ENCODE assay signal across 8 cellular contexts in genomic region chr19:17948967-17949930, GRCh38. TPM values are rescaled to one million over a fixed set of nuclear protein-coding genes. Genes with fewer than 3 reads are reported as not detected.
DNase-seq lines count a peak whose midpoint lies in the region; ATAC-seq and TF ChIP-seq lines count a peak whose summit lies in the region.

No MANE protein-coding gene starts in this region.

- H3K23ac ChIP-seq in mesendoderm (ENCODE audit: low read length) = no peak overlapping the region

- H3K4me1 Mint-ChIP-seq in CD8-positive, alpha-beta T cell (ENCODE audit: low read depth) = peaks cover 50% of the 10 kb centered on the region
- H3K4me1 Mint-ChIP-seq in activated T-cell treated with anti-CD3 and anti-CD28 coated beads, Interleukin-2, amount 50 U/mL, for 72 hours (ENCODE audit: low read depth) = peaks cover 64% of the 10 kb centered on the region

- CTCF ChIA-PET in CD8-positive, alpha-beta T cell (lab: Charles Lee) = interaction anchor here (0.6 to 28.7 kb wide), 4 partner anchors 9 to 1351 kb away, joined by 3 to 510 read pairs (median 16); no protein-coding TSS in a partner anchor

- no peaks in the 10 kb centered on the region for H3K79me1 ChIP-seq in mesendoderm (ENCODE audit: low read length)

- no peak overlapping the region for H3K4me3 ChIP-seq in CD8-positive, alpha-beta T cell (ENCODE audit: low read depth, low read length)
- H3K4me3 ChIP-seq in HAP-1 (peak overlapping the region; percentile 44; the same call in 1 of the 2 replicates), mesendoderm (ENCODE audit: low read length) (no peak overlapping the region)

- no peak overlapping the region for H2BK5ac ChIP-seq in mesendoderm (ENCODE audit: low read length)

- intact Hi-C loops in CD8-positive, alpha-beta T cell (cut with DNase I, micrococcal nuclease) = loop anchor here in 1 of 2 experiments (5.0 kb wide), 2 partner anchors 243 to 573 kb away; partner anchors contain the start of genes ELL and MPV17L2

- no peak overlapping the region for H3K27ac ChIP-seq in CD8-positive, alpha-beta T cell (ENCODE audit: low read depth, low read length)
- no peak overlapping the region for H3K27ac ChIP-seq in mesendoderm (ENCODE audit: low read depth, low read length)

- no peaks in the 10 kb centered on the region for H3K79me2 ChIP-seq in mesendoderm (ENCODE audit: control insufficient read depth, insufficient read depth, low read length)

- POLR2A ChIA-PET in CD8-positive, alpha-beta T cell (lab: Charles Lee) = interaction anchor here (0.7 to 2.8 kb wide), 5 partner anchors 17 to 332 kb away, joined by 3 to 7 read pairs (median 4); partner anchors contain the start of genes CCDC124, JUND and PIK3R2

- H2BK120ac ChIP-seq in mesendoderm (ENCODE audit: low read depth, low read length) = no peak overlapping the region

- no peak overlapping the region for H3K4ac ChIP-seq in mesendoderm (ENCODE audit: low read depth, low read length)

- no peak overlapping the region for H4K8ac ChIP-seq in mesendoderm (ENCODE audit: low read depth, low read length)

- no peaks in the 10 kb centered on the region for H3K36me3 ChIP-seq in CD8-positive, alpha-beta T cell (ENCODE audit: insufficient read depth, low read length)
- H3K36me3 ChIP-seq in HAP-1 (replicated peaks) = peaks cover 6% of the 10 kb centered on the region; the same call in 1 of the 2 replicates
- no peaks in the 10 kb centered on the region for H3K36me3 ChIP-seq in mesendoderm (ENCODE audit: control insufficient read depth, insufficient read depth, low read length)

- H3K4me2 ChIP-seq in mesendoderm (ENCODE audit: low read length) = no peak overlapping the region

- H3K4me3 Mint-ChIP-seq in CD8-positive, alpha-beta T cell = peak overlapping the region; percentile 74
- peak overlapping the region; percentile 83 for H3K4me3 Mint-ChIP-seq in activated T-cell treated with anti-CD3 and anti-CD28 coated beads, Interleukin-2, amount 50 U/mL, for 72 hours

- DNase-seq in CD8-positive, alpha-beta T cell = peak in 1 of 7 experiments; percentile 21
- DNase-seq in HAP-1 (ENCODE audit: low spot score in 2 of 2) (peak in 1 of 2 experiments; percentile 52), mesendoderm (no peak), occipital lobe (lab: John Stamatoyannopoulos, UW) (no peak), mucosa of gallbladder (ENCODE audit: low spot score) (no peak)
- peak in 1 of 2 donors; percentile 46 for DNase-seq in activated T-cell treated with anti-CD3 and anti-CD28 coated beads, Interleukin-2, amount 50 U/mL, for 72 hours

- peaks cover 58% of the 10 kb centered on the region for H3K4me1 ChIP-seq in CD8-positive, alpha-beta T cell (ENCODE audit: insufficient read depth, low read length)
- H3K4me1 ChIP-seq in HAP-1 = peaks cover 44% of the 10 kb centered on the region
- H3K4me1 ChIP-seq in mesendoderm (ENCODE audit: control insufficient read depth, low read depth, low read length) = peaks cover 2% of the 10 kb centered on the region

- H3K18ac ChIP-seq in mesendoderm (ENCODE audit: low read length) = no peak overlapping the region

- no peak overlapping the region for H2BK15ac ChIP-seq in mesendoderm (replicated peaks; ENCODE audit: low read depth)

- WGBS in mesendoderm (ENCODE audit: extremely low coverage, insufficient coverage, low lambda C conversion rate) = no CpG with 5 or more reads among the region's 48 CpGs

- H3K27me3 Mint-ChIP-seq in CD8-positive, alpha-beta T cell (ENCODE audit: low read depth) = peaks cover 40% of the 10 kb centered on the region
- peaks cover 42% of the 10 kb centered on the region for H3K27me3 Mint-ChIP-seq in activated T-cell treated with anti-CD3 and anti-CD28 coated beads, Interleukin-2, amount 50 U/mL, for 72 hours (ENCODE audit: low read depth)

- H3K9me3 Mint-ChIP-seq in CD8-positive, alpha-beta T cell = no peaks in the 10 kb centered on the region
- no peaks in the 10 kb centered on the region for H3K9me3 Mint-ChIP-seq in activated T-cell treated with anti-CD3 and anti-CD28 coated beads, Interleukin-2, amount 50 U/mL, for 72 hours

- no peak overlapping the region for H4K5ac ChIP-seq in mesendoderm (ENCODE audit: low read length)

- peak overlapping the region; percentile 15 for H3K56ac ChIP-seq in mesendoderm (ENCODE audit: low read length)

- no peak for ATAC-seq in CD8-positive, alpha-beta T cell
- ATAC-seq in activated T-cell treated with anti-CD3 and anti-CD28 coated beads, Interleukin-2, amount 50 U/mL, for 72 hours (replicated peaks in 1 of 2) = no peak
- no peak for ATAC-seq in GM19324 (IDR thresholded peaks at IDR 0.05; ENCODE audit: low FRiP score, unreplicated experiment)
- ATAC-seq in GM21786 (IDR thresholded peaks at IDR 0.05; ENCODE audit: unreplicated experiment) = no peak

- H3K9me3 ChIP-seq in CD8-positive, alpha-beta T cell (ENCODE audit: low read length) = no peaks in the 10 kb centered on the region
- H3K9me3 ChIP-seq in HAP-1 = no peaks in the 10 kb centered on the region

- H3K27ac Mint-ChIP-seq in CD8-positive, alpha-beta T cell = no peak overlapping the region
- H3K27ac Mint-ChIP-seq in activated T-cell treated with anti-CD3 and anti-CD28 coated beads, Interleukin-2, amount 50 U/mL, for 72 hours = peak overlapping the region; percentile 92

- no peak overlapping the region for H2AK5ac ChIP-seq in mesendoderm (ENCODE audit: low read length)

- in situ Hi-C loops in HAP-1 (cut with MboI; ENCODE audit: low sequenced_read_pairs) = loop anchor here (10.0 kb wide), 1 partner anchor 46 kb away; no protein-coding TSS in a partner anchor

- no peak for TF ChIP-seq CTCF in CD8-positive, alpha-beta T cell (IDR thresholded peaks at IDR 0.05)

- H3K9ac ChIP-seq in mesendoderm (ENCODE audit: low read length) = no peak overlapping the region

- H3K36me3 Mint-ChIP-seq in CD8-positive, alpha-beta T cell = peaks cover 2% of the 10 kb centered on the region
- no peaks in the 10 kb centered on the region for H3K36me3 Mint-ChIP-seq in activated T-cell treated with anti-CD3 and anti-CD28 coated beads, Interleukin-2, amount 50 U/mL, for 72 hours (ENCODE audit: insufficient read depth in 2 of 2)

- peaks cover 50% of the 10 kb centered on the region for H3K27me3 ChIP-seq in CD8-positive, alpha-beta T cell (ENCODE audit: insufficient read depth, low read length)
- H3K27me3 ChIP-seq in HAP-1 (ENCODE audit: low read depth) (no peaks in the 10 kb centered on the region), mesendoderm (ENCODE audit: insufficient read depth, low read length, poor library complexity) (peaks cover 42% of the 10 kb centered on the region)

RNA-seq across cellular contexts. Expression of gene CCDC124, which starts 16.4 kb away (rescaled TPM):
- total RNA-seq in CD8-positive, alpha-beta T cell = 10 to 100 TPM; 29.7 to 35.9 TPM
- 10 to 100 TPM; 50.1 to 68.1 TPM for total RNA-seq in activated T-cell treated with anti-CD3 and anti-CD28 coated beads, Interleukin-2, amount 50 U/mL, for 72 hours
- polyA plus RNA-seq in mesendoderm (2013, experiment 1 of 2) = 77.3 TPM
- polyA plus RNA-seq in mesendoderm (2013, experiment 2 of 2) = 80.4 TPM
- total RNA-seq in occipital lobe (13.9 TPM), mucosa of gallbladder (68.3 TPM)

RNA-seq across cellular contexts. Expression of gene KCNN1, which starts 17.7 kb away (rescaled TPM):
- total RNA-seq in CD8-positive, alpha-beta T cell = not detected
- 1 to 10 TPM in 1 of 2 donors, under 1 TPM in 1; 0.69 to 1.2 TPM for total RNA-seq in activated T-cell treated with anti-CD3 and anti-CD28 coated beads, Interleukin-2, amount 50 U/mL, for 72 hours
- 1.3 TPM for polyA plus RNA-seq in mesendoderm (2013, experiment 1 of 2)
- polyA plus RNA-seq in mesendoderm (2013, experiment 2 of 2) = 1.1 TPM
- total RNA-seq in occipital lobe = 30.1 TPM
- 1.6 TPM for total RNA-seq in mucosa of gallbladder

RNA-seq across cellular contexts. Expression of gene ARRDC2, which starts 58.7 kb away (rescaled TPM):
- total RNA-seq in CD8-positive, alpha-beta T cell = 100 to 1,000 TPM; 288 to 303 TPM
- 10 to 100 TPM; 41.4 to 47.9 TPM for total RNA-seq in activated T-cell treated with anti-CD3 and anti-CD28 coated beads, Interleukin-2, amount 50 U/mL, for 72 hours
- polyA plus RNA-seq in mesendoderm (2013, experiment 1 of 2) = 1.6 TPM
- 1.6 TPM for polyA plus RNA-seq in mesendoderm (2013, experiment 2 of 2)
- total RNA-seq in occipital lobe = 5.1 TPM
- total RNA-seq in mucosa of gallbladder = 53.9 TPM

Comparison
In these comparisons a context has a peak if more than half of its experiments do, and no peak if none do; other contexts are left out.
1. RNA of gene KCNN1, which starts 17.7 kb away (total RNA-seq): 30.1 TPM in occipital lobe (single experiment); 1.6 TPM in mucosa of gallbladder (single experiment), 0.69 to 1.2 TPM in activated T-cell treated with anti-CD3 and anti-CD28 coated beads, Interleukin-2, amount 50 U/mL, for 72 hours and not detected in CD8-positive, alpha-beta T cell; every median in the first group is over 10 times any median in the second.